1 cellular context compared by ENCODE assay signal in the genomic region with DNA sequence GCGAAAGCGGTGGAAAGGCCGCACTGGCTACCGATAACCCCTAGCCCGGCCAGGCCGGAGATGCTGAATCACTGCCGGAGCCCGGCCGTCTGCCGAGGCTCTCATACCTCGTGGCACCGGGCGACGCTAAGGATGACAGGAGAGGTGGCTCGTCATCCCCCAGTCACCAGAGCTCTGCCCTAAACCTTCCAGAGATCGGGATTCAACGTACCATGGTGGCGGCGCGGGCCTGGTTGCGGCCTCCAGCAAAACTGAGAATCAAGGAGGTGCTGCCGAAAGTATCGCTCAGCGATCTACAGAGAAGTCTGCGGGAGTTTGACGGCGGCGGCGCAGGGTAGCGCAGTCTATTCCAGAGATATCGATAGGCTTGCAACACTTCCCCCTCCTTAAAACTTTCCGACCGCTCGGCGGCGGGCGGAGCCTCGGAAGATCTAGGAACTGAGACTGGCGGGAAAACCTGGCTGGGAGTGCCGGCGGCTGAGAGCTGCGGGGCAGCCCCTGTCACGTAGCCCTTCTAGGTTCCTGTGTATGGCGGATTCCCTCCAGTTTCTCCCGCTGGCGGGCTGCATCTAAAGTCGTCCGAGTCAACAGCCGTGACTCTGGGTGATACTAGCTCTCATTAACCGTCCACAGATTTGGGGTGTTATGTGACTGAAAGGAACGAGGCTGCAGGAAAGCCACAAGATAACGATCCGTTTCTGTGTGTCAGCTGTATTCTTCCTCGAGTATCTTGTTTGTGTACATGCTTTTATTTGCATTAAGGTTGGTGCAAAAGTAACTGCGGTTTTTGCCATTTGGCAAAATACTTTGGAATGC.
TF ChIP-seq lines count a peak whose summit lies in the region.

A gene (minus strand): TSS at position 301 of the 816 bp plus-strand sequence. CDS start 87 bp downstream, at position 214.

TF ChIP-seq in HepG2, 621 proteins besides CTCF, POLR2A, EP300 and RAD21 (continued from another document and continues in another):
- TF ChIP-seq, protein P1, sequence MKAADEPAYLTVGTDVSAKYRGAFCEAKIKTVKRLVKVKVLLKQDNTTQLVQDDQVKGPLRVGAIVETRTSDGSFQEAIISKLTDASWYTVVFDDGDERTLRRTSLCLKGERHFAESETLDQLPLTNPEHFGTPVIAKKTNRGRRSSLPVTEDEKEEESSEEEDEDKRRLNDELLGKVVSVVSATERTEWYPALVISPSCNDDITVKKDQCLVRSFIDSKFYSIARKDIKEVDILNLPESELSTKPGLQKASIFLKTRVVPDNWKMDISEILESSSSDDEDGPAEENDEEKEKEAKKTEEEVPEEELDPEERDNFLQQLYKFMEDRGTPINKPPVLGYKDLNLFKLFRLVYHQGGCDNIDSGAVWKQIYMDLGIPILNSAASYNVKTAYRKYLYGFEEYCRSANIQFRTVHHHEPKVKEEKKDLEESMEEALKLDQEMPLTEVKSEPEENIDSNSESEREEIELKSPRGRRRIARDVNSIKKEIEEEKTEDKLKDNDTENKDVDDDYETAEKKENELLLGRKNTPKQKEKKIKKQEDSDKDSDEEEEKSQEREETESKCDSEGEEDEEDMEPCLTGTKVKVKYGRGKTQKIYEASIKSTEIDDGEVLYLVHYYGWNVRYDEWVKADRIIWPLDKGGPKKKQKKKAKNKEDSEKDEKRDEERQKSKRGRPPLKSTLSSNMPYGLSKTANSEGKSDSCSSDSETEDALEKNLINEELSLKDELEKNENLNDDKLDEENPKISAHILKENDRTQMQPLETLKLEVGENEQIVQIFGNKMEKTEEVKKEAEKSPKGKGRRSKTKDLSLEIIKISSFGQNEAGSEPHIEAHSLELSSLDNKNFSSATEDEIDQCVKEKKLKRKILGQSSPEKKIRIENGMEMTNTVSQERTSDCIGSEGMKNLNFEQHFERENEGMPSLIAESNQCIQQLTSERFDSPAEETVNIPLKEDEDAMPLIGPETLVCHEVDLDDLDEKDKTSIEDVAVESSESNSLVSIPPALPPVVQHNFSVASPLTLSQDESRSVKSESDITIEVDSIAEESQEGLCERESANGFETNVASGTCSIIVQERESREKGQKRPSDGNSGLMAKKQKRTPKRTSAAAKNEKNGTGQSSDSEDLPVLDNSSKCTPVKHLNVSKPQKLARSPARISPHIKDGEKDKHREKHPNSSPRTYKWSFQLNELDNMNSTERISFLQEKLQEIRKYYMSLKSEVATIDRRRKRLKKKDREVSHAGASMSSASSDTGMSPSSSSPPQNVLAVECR (CRISPR knock-in tag; IDR thresholded peaks at IDR 0.05; ENCODE audit: borderline replicate concordance), result peak; percentile 96
- TF ChIP-seq NCOR1 (IDR thresholded peaks at IDR 0.05; ENCODE audit: borderline replicate concordance, low read length), result no peak; the same call in 1 of the 2 replicates
- peak; percentile 55; the same call in 1 of the 2 replicates for TF ChIP-seq TSC22D2 (CRISPR knock-in tag; IDR thresholded peaks at IDR 0.05; ENCODE audit: borderline replicate concordance)
- 0 out of 2 replicates have a peak, but pooled peaks have one; percentile 50 for TF ChIP-seq ZBTB3 (CRISPR knock-in tag; IDR thresholded peaks at IDR 0.05; ENCODE audit: borderline replicate concordance, low read depth)
- TF ChIP-seq NFIC (IDR thresholded peaks at IDR 0.05; ENCODE audit: low read length), result peak; percentile 25; the same call in 1 of the 2 replicates
- TF ChIP-seq, protein P2, sequence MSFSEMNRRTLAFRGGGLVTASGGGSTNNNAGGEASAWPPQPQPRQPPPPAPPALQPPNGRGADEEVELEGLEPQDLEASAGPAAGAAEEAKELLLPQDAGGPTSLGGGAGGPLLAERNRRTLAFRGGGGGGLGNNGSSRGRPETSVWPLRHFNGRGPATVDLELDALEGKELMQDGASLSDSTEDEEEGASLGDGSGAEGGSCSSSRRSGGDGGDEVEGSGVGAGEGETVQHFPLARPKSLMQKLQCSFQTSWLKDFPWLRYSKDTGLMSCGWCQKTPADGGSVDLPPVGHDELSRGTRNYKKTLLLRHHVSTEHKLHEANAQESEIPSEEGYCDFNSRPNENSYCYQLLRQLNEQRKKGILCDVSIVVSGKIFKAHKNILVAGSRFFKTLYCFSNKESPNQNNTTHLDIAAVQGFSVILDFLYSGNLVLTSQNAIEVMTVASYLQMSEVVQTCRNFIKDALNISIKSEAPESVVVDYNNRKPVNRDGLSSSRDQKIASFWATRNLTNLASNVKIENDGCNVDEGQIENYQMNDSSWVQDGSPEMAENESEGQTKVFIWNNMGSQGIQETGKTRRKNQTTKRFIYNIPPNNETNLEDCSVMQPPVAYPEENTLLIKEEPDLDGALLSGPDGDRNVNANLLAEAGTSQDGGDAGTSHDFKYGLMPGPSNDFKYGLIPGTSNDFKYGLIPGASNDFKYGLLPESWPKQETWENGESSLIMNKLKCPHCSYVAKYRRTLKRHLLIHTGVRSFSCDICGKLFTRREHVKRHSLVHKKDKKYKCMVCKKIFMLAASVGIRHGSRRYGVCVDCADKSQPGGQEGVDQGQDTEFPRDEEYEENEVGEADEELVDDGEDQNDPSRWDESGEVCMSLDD (CRISPR knock-in tag; IDR thresholded peaks at IDR 0.05; ENCODE audit: borderline replicate concordance), result peak; percentile 47; the same call in 1 of the 2 replicates
- peak; percentile 90 for TF ChIP-seq ZNF724P (CRISPR knock-in tag; IDR thresholded peaks at IDR 0.05; ENCODE audit: borderline replicate concordance)
- TF ChIP-seq, protein P3, sequence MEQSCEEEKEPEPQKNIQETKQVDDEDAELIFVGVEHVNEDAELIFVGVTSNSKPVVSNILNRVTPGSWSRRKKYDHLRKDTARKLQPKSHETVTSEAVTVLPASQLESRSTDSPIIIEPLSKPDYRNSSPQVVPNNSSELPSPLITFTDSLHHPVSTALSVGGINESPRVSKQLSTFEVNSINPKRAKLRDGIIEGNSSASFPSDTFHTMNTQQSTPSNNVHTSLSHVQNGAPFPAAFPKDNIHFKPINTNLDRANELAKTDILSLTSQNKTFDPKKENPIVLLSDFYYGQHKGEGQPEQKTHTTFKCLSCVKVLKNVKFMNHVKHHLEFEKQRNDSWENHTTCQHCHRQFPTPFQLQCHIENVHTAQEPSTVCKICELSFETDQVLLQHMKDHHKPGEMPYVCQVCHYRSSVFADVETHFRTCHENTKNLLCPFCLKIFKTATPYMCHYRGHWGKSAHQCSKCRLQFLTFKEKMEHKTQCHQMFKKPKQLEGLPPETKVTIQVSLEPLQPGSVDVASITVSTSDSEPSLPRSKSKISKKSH (CRISPR knock-in tag; IDR thresholded peaks at IDR 0.05; ENCODE audit: borderline replicate concordance), result peak; percentile 60; the same call in 1 of the 2 replicates
- TF ChIP-seq, protein P4, sequence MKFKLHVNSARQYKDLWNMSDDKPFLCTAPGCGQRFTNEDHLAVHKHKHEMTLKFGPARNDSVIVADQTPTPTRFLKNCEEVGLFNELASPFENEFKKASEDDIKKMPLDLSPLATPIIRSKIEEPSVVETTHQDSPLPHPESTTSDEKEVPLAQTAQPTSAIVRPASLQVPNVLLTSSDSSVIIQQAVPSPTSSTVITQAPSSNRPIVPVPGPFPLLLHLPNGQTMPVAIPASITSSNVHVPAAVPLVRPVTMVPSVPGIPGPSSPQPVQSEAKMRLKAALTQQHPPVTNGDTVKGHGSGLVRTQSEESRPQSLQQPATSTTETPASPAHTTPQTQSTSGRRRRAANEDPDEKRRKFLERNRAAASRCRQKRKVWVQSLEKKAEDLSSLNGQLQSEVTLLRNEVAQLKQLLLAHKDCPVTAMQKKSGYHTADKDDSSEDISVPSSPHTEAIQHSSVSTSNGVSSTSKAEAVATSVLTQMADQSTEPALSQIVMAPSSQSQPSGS (CRISPR knock-in tag; IDR thresholded peaks at IDR 0.05), result peak; percentile 54; the same call in 1 of the 2 replicates
- peak; percentile 96 for TF ChIP-seq DMAP1 (CRISPR knock-in tag; IDR thresholded peaks at IDR 0.05)
- peak; percentile 27; the same call in 1 of the 2 replicates for TF ChIP-seq ZNF619 (CRISPR knock-in tag; IDR thresholded peaks at IDR 0.05)
- no peak for TF ChIP-seq PRMT3 (CRISPR knock-in tag; IDR thresholded peaks at IDR 0.05; ENCODE audit: borderline replicate concordance, low read depth)
- peak; percentile 62; the same call in 1 of the 2 replicates for TF ChIP-seq ZNF441 (CRISPR knock-in tag; IDR thresholded peaks at IDR 0.05; ENCODE audit: borderline replicate concordance)
- TF ChIP-seq ZNF672 (CRISPR knock-in tag; IDR thresholded peaks at IDR 0.05), result no peak
- TF ChIP-seq ZFP1 (CRISPR knock-in tag; IDR thresholded peaks at IDR 0.05), result no peak
- TF ChIP-seq ZNF263 (CRISPR knock-in tag; IDR thresholded peaks at IDR 0.05), result 0 out of 2 replicates have a peak, but pooled peaks have one; percentile 29
- peak; percentile 88; the same call in 1 of the 2 replicates for TF ChIP-seq ZNF788 (CRISPR knock-in tag; IDR thresholded peaks at IDR 0.05; ENCODE audit: borderline replicate concordance)
- peak; percentile 79 for TF ChIP-seq HDAC1 (CRISPR knock-in tag; IDR thresholded peaks at IDR 0.05)
- TF ChIP-seq, protein P5, sequence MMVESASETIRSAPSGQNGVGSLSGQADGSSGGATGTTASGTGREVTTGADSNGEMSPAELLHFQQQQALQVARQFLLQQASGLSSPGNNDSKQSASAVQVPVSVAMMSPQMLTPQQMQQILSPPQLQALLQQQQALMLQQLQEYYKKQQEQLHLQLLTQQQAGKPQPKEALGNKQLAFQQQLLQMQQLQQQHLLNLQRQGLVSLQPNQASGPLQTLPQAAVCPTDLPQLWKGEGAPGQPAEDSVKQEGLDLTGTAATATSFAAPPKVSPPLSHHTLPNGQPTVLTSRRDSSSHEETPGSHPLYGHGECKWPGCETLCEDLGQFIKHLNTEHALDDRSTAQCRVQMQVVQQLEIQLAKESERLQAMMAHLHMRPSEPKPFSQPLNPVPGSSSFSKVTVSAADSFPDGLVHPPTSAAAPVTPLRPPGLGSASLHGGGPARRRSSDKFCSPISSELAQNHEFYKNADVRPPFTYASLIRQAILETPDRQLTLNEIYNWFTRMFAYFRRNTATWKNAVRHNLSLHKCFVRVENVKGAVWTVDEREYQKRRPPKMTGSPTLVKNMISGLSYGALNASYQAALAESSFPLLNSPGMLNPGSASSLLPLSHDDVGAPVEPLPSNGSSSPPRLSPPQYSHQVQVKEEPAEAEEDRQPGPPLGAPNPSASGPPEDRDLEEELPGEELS (CRISPR knock-in tag; IDR thresholded peaks at IDR 0.05), result peak; percentile 56; the same call in 1 of the 2 replicates
- TF ChIP-seq, protein P6, sequence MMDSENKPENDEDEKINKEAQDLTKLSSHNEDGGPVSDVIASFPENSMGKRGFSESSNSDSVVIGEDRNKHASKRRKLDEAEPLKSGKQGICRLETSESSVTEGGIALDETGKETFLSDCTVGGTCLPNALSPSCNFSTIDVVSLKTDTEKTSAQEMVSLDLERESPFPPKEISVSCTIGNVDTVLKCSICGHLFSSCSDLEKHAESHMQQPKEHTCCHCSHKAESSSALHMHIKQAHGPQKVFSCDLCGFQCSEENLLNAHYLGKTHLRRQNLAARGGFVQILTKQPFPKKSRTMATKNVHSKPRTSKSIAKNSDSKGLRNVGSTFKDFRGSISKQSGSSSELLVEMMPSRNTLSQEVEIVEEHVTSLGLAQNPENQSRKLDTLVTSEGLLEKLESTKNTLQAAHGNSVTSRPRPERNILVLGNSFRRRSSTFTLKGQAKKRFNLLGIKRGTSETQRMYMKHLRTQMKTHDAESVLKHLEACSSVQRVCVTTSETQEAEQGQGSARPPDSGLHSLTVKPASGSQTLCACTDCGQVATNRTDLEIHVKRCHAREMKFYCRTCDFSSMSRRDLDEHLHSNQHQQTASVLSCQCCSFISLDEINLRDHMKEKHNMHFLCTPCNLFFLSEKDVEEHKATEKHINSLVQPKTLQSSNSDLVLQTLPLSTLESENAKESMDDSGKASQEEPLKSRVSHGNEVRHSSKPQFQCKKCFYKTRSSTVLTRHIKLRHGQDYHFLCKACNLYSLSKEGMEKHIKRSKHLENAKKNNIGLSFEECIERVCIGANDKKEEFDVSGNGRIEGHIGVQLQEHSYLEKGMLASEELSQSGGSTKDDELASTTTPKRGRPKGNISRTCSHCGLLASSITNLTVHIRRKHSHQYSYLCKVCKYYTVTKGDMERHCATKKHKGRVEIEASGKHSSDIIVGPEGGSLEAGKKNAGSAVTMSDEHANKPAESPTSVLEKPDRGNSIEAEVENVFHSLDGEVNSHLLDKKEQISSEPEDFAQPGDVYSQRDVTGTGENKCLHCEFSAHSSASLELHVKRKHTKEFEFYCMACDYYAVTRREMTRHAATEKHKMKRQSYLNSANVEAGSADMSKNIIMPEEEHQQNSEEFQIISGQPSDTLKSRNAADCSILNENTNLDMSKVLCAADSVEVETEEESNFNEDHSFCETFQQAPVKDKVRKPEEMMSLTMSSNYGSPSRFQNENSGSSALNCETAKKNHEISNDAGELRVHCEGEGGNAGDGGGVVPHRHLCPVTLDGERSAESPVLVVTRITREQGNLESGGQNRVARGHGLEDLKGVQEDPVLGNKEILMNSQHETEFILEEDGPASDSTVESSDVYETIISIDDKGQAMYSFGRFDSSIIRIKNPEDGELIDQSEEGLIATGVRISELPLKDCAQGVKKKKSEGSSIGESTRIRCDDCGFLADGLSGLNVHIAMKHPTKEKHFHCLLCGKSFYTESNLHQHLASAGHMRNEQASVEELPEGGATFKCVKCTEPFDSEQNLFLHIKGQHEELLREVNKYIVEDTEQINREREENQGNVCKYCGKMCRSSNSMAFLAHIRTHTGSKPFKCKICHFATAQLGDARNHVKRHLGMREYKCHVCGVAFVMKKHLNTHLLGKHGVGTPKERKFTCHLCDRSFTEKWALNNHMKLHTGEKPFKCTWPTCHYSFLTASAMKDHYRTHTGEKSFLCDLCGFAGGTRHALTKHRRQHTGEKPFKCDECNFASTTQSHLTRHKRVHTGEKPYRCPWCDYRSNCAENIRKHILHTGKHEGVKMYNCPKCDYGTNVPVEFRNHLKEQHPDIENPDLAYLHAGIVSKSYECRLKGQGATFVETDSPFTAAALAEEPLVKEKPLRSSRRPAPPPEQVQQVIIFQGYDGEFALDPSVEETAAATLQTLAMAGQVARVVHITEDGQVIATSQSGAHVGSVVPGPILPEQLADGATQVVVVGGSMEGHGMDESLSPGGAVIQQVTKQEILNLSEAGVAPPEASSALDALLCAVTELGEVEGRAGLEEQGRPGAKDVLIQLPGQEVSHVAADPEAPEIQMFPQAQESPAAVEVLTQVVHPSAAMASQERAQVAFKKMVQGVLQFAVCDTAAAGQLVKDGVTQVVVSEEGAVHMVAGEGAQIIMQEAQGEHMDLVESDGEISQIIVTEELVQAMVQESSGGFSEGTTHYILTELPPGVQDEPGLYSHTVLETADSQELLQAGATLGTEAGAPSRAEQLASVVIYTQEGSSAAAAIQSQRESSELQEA (CRISPR knock-in tag; IDR thresholded peaks at IDR 0.05; ENCODE audit: not compliant biosample characterization), result no peak
- peak; percentile 26; the same call in 1 of the 2 replicates for TF ChIP-seq SMYD3 (CRISPR knock-in tag; IDR thresholded peaks at IDR 0.05)
- TF ChIP-seq SIX1 (CRISPR knock-in tag; IDR thresholded peaks at IDR 0.05; ENCODE audit: borderline replicate concordance), result no peak
- no peak for TF ChIP-seq ZNF20 (CRISPR knock-in tag; IDR thresholded peaks at IDR 0.05)
- peak; percentile 89; the same call in 1 of the 2 replicates for TF ChIP-seq ZNF674 (CRISPR knock-in tag; IDR thresholded peaks at IDR 0.05; ENCODE audit: low read depth)
